ENCODE assay signal across 16 cellular contexts in genomic region chr10:4780782-4781181, GRCh38. TPM values are rescaled to one million over a fixed set of nuclear protein-coding genes. Genes with fewer than 3 reads are reported as not detected.
DNase-seq lines count a peak whose midpoint lies in the region; ATAC-seq and TF ChIP-seq lines count a peak whose summit lies in the region.
"Had no signal": no experiment of that assay in that cellular context is flagged by ENCODE, and none has a peak within 500 bp of the region (broad histone marks: within the 10 kb centered on the region; RNA-seq: fewer than 3 reads in every experiment).

No MANE protein-coding gene starts in this region.

- H4K91ac ChIP-seq in neuronal stem cell (ENCODE audit: low read depth, low read length, poor library complexity), result no peak overlapping the region

- no peak overlapping the region for H2BK12ac ChIP-seq in neuronal stem cell (ENCODE audit: low read length)

- H3K23ac ChIP-seq in neuronal stem cell (ENCODE audit: low read depth, low read length, poor library complexity), result no peak overlapping the region

- H2AK5ac ChIP-seq in neuronal stem cell (ENCODE audit: low read depth, low read length), result no peak overlapping the region

- no peaks in the 10 kb centered on the region for H3K36me3 ChIP-seq in neuronal stem cell (replicated peaks in 1 of 2; ENCODE audit: control insufficient read depth in 2 of 2, insufficient read depth in 2 of 2, low read length in 2 of 2)
- H3K36me3 ChIP-seq: BLaER1 treated with 17β-estradiol and CSF1 and Interleukin-3, amounts not matched to agents 10 nM and 100 nM; cardiac muscle cell; left lung; upper lobe of left lung had no signal

- H2BK15ac ChIP-seq in neuronal stem cell (ENCODE audit: low read length), result no peak overlapping the region

- no peak overlapping the region for H2BK5ac ChIP-seq in neuronal stem cell (ENCODE audit: low read length)

- H3K27ac ChIP-seq in neuronal stem cell (replicated peaks; ENCODE audit: low read length), result no peak overlapping the region
- H3K27ac ChIP-seq: BLaER1 treated with 17β-estradiol and CSF1 and Interleukin-3, amounts not matched to agents 10 nM and 100 nM; cardiac muscle cell; left lung; upper lobe of left lung had no signal

- H3K4me2 ChIP-seq in neuronal stem cell (ENCODE audit: insufficient read depth, low read length, poor library complexity, severe bottlenecking), result no peak overlapping the region

- TF ChIP-seq CTCF in foreskin fibroblast (IDR thresholded peaks at IDR 0.05; ENCODE audit: low read depth, low read length) (no peak), GM20000 (IDR thresholded peaks at IDR 0.05; ENCODE audit: extremely low read depth, missing control alignments) (no peak)

- H4K8ac ChIP-seq in neuronal stem cell (ENCODE audit: low read depth, low read length), result no peak overlapping the region

- no peak overlapping the region for H2AFZ ChIP-seq in neuronal stem cell (ENCODE audit: low read length)

- H3K9ac ChIP-seq in neuronal stem cell (ENCODE audit: low read depth, low read length, poor library complexity), result no peak overlapping the region
- H3K9ac ChIP-seq: BLaER1 treated with 17β-estradiol and CSF1 and Interleukin-3, amounts not matched to agents 10 nM and 100 nM had no signal

- no peak overlapping the region for H3K4ac ChIP-seq in neuronal stem cell (ENCODE audit: low read length)

- no peaks in the 10 kb centered on the region for H3K9me3 ChIP-seq in neuronal stem cell (replicated peaks in 1 of 2; ENCODE audit: control insufficient read depth in 2 of 2, insufficient read depth in 1 of 2, low read depth in 1 of 2, low read length in 2 of 2)
- H3K9me3 ChIP-seq: BLaER1 treated with 17β-estradiol and CSF1 and Interleukin-3, amounts not matched to agents 10 nM and 100 nM; left lung; upper lobe of left lung had no signal

- WGBS in neuronal stem cell (ENCODE audit: extremely low coverage in 2 of 2, insufficient read length in 2 of 2, insufficient replicate concordance in 1 of 2), 2 donors, result 100% methylated on average over 1 of the region's 6 CpGs; no CpG with 5 or more reads in 1 of the 2 donors

- no peaks in the 10 kb centered on the region for H3K27me3 ChIP-seq in neuronal stem cell (ENCODE audit: control insufficient read depth in 3 of 3, insufficient read depth in 3 of 3, low read depth in 1 of 3, low read length in 3 of 3)
- H3K27me3 ChIP-seq: BLaER1 treated with 17β-estradiol and CSF1 and Interleukin-3, amounts not matched to agents 10 nM and 100 nM; cardiac muscle cell; left lung; upper lobe of left lung had no signal

- H2BK120ac ChIP-seq in neuronal stem cell (ENCODE audit: low read depth, low read length), result no peak overlapping the region

- ATAC-seq in HG02763 (IDR thresholded peaks at IDR 0.05; ENCODE audit: unreplicated experiment), result no peak
- ATAC-seq: left lung; natural killer cell treated with Interleukin-12 subunit alpha and Interleukin-12 subunit beta and Interleukin-15 and Interleukin-18, amount 100 ng/mL, for 72 hours had no signal

- TF ChIP-seq RAD21 in Ishikawa (IDR thresholded peaks at IDR 0.05; ENCODE audit: low read depth), result no peak

- no peaks in the 10 kb centered on the region for H3K79me1 ChIP-seq in neuronal stem cell (ENCODE audit: low read depth, low read length)

- no peaks in the 10 kb centered on the region for H3K4me1 ChIP-seq in neuronal stem cell (ENCODE audit: control insufficient read depth in 2 of 2, insufficient read depth in 1 of 2, low read depth in 1 of 2, low read length in 2 of 2)
- H3K4me1 ChIP-seq: left lung had no signal

- no peak overlapping the region for H3K4me3 ChIP-seq in foreskin fibroblast (ENCODE audit: low read depth in 1 of 2, low read length in 2 of 2)
- no peak overlapping the region for H3K4me3 ChIP-seq in neuronal stem cell (ENCODE audit: low read length in 2 of 2)
- H3K4me3 ChIP-seq: BLaER1 treated with 17β-estradiol and CSF1 and Interleukin-3, amounts not matched to agents 10 nM and 100 nM; cardiac muscle cell; left lung; upper lobe of left lung had no signal

- no peak overlapping the region for H3K14ac ChIP-seq in neuronal stem cell (ENCODE audit: low read length)

- DNase-seq in D341Med (ENCODE audit: low spot score) (peak; percentile 56), amniotic epithelial cell (ENCODE audit: low read depth) (peak; percentile 67), foreskin fibroblast (peak; percentile 55 to 75), neuronal stem cell (ENCODE audit: low spot score) (no peak), GM20000 (ENCODE audit: low spot score) (no peak), RKO (ENCODE audit: low spot score) (no peak)
- DNase-seq: left lung; NCI-H524 treated with DMSO at 0.1 percent for 48 hours; SIG-M5; stimulated activated CD4-positive, alpha-beta T cell treated with anti-CD3 and anti-CD28 coated beads, Interleukin-2, amount 100 ng/mL, for 48 hours; upper lobe of left lung had no signal

- H3K18ac ChIP-seq in neuronal stem cell (ENCODE audit: low read length), result no peak overlapping the region

- peak; percentile 96 for TF ChIP-seq EP300 in Ishikawa (IDR thresholded peaks at IDR 0.05; ENCODE audit: borderline replicate concordance)

TF ChIP-seq in Ishikawa, 13 proteins besides CTCF, POLR2A, EP300 and RAD21:
- TF ChIP-seq YY1 (IDR thresholded peaks at IDR 0.05; ENCODE audit: low read depth) (peak; percentile 29; the same call in 1 of the 2 replicates), CEBPB (IDR thresholded peaks at IDR 0.05) (peak; percentile 64; the same call in 1 of the 2 replicates), MAX (IDR thresholded peaks at IDR 0.05) (no peak), NFIC (IDR thresholded peaks at IDR 0.05) (peak; percentile 80), TEAD4 (IDR thresholded peaks at IDR 0.05) (peak; percentile 93), TCF12 (IDR thresholded peaks at IDR 0.05; ENCODE audit: low read depth) (peak; percentile 89), TAF1 (IDR thresholded peaks at IDR 0.05; ENCODE audit: low read depth) (no peak), FOXM1 (IDR thresholded peaks at IDR 0.05; ENCODE audit: borderline replicate concordance, low read depth) (peak; percentile 94), REST (IDR thresholded peaks at IDR 0.05; ENCODE audit: low read depth) (no peak)

RNA-seq across cellular contexts. Expression of gene AKR1E2, which starts 45.2 kb away (rescaled TPM):
- 1.2 TPM for polyA plus RNA-seq in neuronal stem cell (2013, experiment 1 of 2)
- 1.1 TPM for polyA plus RNA-seq in neuronal stem cell (2013, experiment 2 of 2)

Comparison
In these comparisons a context has a peak if more than half of its experiments do, and no peak if none do; other contexts are left out.
1. DNase-seq: peak in D341Med (single experiment), amniotic epithelial cell (single experiment) and foreskin fibroblast (2 of 2); none in neuronal stem cell (single experiment), GM20000 (single experiment) and RKO (single experiment).